22 cellular contexts compared by ENCODE assay signal in genomic region chr7:23616593-23616992, GRCh38.
"Had no signal": no experiment of that assay in that cellular context is flagged by ENCODE, and none has a peak within 500 bp of the region (broad histone marks: within the 10 kb centered on the region; RNA-seq: fewer than 3 reads in every experiment).

No MANE protein-coding gene starts in this region.

- H3K4me3 Mint-ChIP-seq: dendritic cell treated with granulocyte-macrophage colony-stimulating factor and Interleukin-4, amounts not matched to agents 40 ng/mL and 50 ng/mL, for 4 days; effector memory CD8-positive, alpha-beta T cell; mesothelial cell of epicardium had no signal

- ATAC-seq: effector memory CD8-positive, alpha-beta T cell; esophagus mucosa; gastrocnemius medialis; heart right ventricle; left cardiac atrium; left lung; left ventricle myocardium superior; lower lobe of right lung; mucosa of descending colon had no signal

- H3K4me1 Mint-ChIP-seq: mesothelial cell of epicardium had no signal

- H3K4me1 ChIP-seq: colonic mucosa, esophagus squamous epithelium, left lung, lower lobe of right lung had no signal

- H3K4me3 ChIP-seq: colonic mucosa, esophagus squamous epithelium, gastrocnemius medialis, heart right ventricle, left lung, lower lobe of right lung, mucosa of descending colon had no signal

- DNase-seq: colonic mucosa; cortex of kidney; effector CD8-positive, alpha-beta T cell; effector memory CD8-positive, alpha-beta T cell; erythroblast; esophagus squamous epithelium; foreskin melanocyte; gastrocnemius medialis; glutamatergic neuron; head of caudate nucleus; heart right ventricle; hippocampal formation; left cardiac atrium; left lung; left ventricle myocardium superior; lower lobe of right lung; mesenchymal stem cell; mucosa of descending colon had no signal

- H3K36me3 ChIP-seq: colonic mucosa, lower lobe of right lung had no signal

- H3K27me3 ChIP-seq: colonic mucosa, esophagus squamous epithelium, gastrocnemius medialis, heart right ventricle, left lung had no signal

- H3K27ac Mint-ChIP-seq: dendritic cell treated with granulocyte-macrophage colony-stimulating factor and Interleukin-4, amounts not matched to agents 40 ng/mL and 50 ng/mL, for 4 days; effector memory CD8-positive, alpha-beta T cell; mesothelial cell of epicardium had no signal

- H3K27ac ChIP-seq: colonic mucosa, epithelial cell of prostate, esophagus squamous epithelium, gastrocnemius medialis, heart right ventricle, left lung, lower lobe of right lung had no signal

- H3K9me3 ChIP-seq: colonic mucosa had no signal

- H3K27me3 Mint-ChIP-seq: dendritic cell treated with granulocyte-macrophage colony-stimulating factor and Interleukin-4, amounts not matched to agents 40 ng/mL and 50 ng/mL, for 4 days; effector memory CD8-positive, alpha-beta T cell had no signal
